17 cellular contexts compared by ENCODE assay signal in the genomic region with DNA sequence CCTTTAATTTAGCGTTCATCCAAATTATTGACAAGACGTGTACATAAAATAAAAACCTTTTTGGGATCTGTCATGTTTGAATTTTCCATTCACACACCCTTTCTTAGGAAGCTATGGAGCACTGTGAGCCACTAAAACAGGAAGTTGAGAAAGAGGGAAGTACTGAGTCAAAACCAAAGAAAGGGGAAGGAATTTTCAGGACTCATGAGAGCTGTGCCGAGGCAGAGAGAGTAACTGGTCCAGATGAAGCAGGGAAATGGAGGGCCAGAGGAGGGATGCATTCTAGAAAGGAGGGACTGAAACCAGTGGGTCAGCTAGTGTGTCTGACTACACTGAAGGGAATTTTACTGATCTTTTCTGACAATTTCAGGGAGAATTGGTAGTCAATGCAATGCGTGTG. TPM values are rescaled to one million over a fixed set of nuclear protein-coding genes. Genes with fewer than 3 reads are reported as not detected.
DNase-seq lines count a peak whose midpoint lies in the region; ATAC-seq, FAIRE-seq and TF ChIP-seq lines count a peak whose summit lies in the region.
"Had no signal": no experiment of that assay in that cellular context is flagged by ENCODE, and none has a peak within 500 bp of the region (broad histone marks: within the 10 kb centered on the region; RNA-seq: fewer than 3 reads in every experiment).

No MANE protein-coding gene starts in this region.

- H3K4me3 ChIP-seq in K562, result no peak overlapping the region
- H3K4me3 ChIP-seq in vagina, result no peak overlapping the region
- H3K4me3 ChIP-seq: neural progenitor cell, sigmoid colon, tibial nerve had no signal

- intact Hi-C loops in K562 (cut with micrococcal nuclease), result loop anchor here (2.0 kb wide), 1 partner anchor 18 kb away; no protein-coding TSS in a partner anchor
- intact Hi-C loops in vagina (cut with DNase I), result no loop called here

- H3K4me1 ChIP-seq in K562 (replicated peaks in 1 of 2; ENCODE audit: control insufficient read depth in 2 of 2, insufficient read depth in 2 of 2, low read length in 2 of 2), result peaks cover 9 to 33% of the 10 kb centered on the region in 2 experiments; a peak in 4 of 5 replicates
- peaks cover 21% of the 10 kb centered on the region for H3K4me1 ChIP-seq in vagina

- H3K9ac ChIP-seq in K562 (ENCODE audit: insufficient read depth in 1 of 2, low read depth in 2 of 2, low read length in 2 of 2), result no peak overlapping the region; a peak in 1 of 4 replicates
- H3K9ac ChIP-seq: neural progenitor cell had no signal

- 52% methylated on average over 4 of the region's 4 CpGs for WGBS in K562 (ENCODE audit: insufficient coverage, low coverage, missing lambda C conversion rate)

- peaks cover 4% of the 10 kb centered on the region for H3K9me1 ChIP-seq in K562 (ENCODE audit: control insufficient read depth, insufficient read depth, low read length)

- H3K4me2 ChIP-seq in K562 (ENCODE audit: insufficient read depth, low read length), result peak overlapping the region; percentile 22; the same call in 1 of the 2 replicates
- H3K4me2 ChIP-seq: neural progenitor cell had no signal

- H3K9me3 ChIP-seq in K562 (replicated peaks; ENCODE audit: control insufficient read depth, insufficient read depth, low read depth, low read length), result no peaks in the 10 kb centered on the region
- no peaks in the 10 kb centered on the region for H3K9me3 ChIP-seq in vagina
- H3K9me3 ChIP-seq: sigmoid colon, tibial nerve had no signal

- CTCF ChIA-PET in K562 (lab: Yijun Ruan, JAX; ENCODE audit: low intra/inter-chr PET ratio), result no interaction called here

- H3K79me2 ChIP-seq in K562 (ENCODE audit: control insufficient read depth, insufficient read depth, low read length), result peaks cover 64% of the 10 kb centered on the region

- no peak for TF ChIP-seq POLR2A in K562 (conservative IDR thresholded peaks at IDR 0.05)
- TF ChIP-seq POLR2A in vagina (IDR thresholded peaks at IDR 0.05), result no peak

- H3K27me3 ChIP-seq in K562 (ENCODE audit: control insufficient read depth in 2 of 2, insufficient read depth in 2 of 2, low read length in 2 of 2) (no peaks in the 10 kb centered on the region), vagina (no peaks in the 10 kb centered on the region)
- H3K27me3 ChIP-seq: neural progenitor cell, sigmoid colon, tibial nerve had no signal

- FAIRE-seq in K562 (lab: Jason Lieb, UNC), result no peak

- H3K27ac ChIP-seq in K562 (ENCODE audit: extremely low read depth, low read depth, low read length) (peak overlapping the region; percentile 20; the same call in 1 of the 3 replicates), vagina (no peak overlapping the region)
- H3K27ac ChIP-seq: neural progenitor cell, sigmoid colon, tibial nerve had no signal

- TF ChIP-seq CTCF in K562 (IDR thresholded peaks at IDR 0.05 in 2 of 3, conservative IDR thresholded peaks at IDR 0.05 in 1 of 3; ENCODE audit: insufficient read depth in 2 of 3, low read depth in 1 of 3, low read length in 3 of 3), result no peak
- TF ChIP-seq CTCF in vagina (IDR thresholded peaks at IDR 0.05), result no peak

- BruUV-seq in K562 (replicated peaks; lab: Mats Ljungman, UMichigan), result no TSS peak

- no peak overlapping the region for H2AFZ ChIP-seq in K562 (ENCODE audit: low read depth, low read length)
- H2AFZ ChIP-seq: neural progenitor cell had no signal

- H3K36me3 ChIP-seq in K562 (ENCODE audit: control insufficient read depth, insufficient read depth, low read length), result no peaks in the 10 kb centered on the region; the same call in 2 of the 3 replicates
- H3K36me3 ChIP-seq in vagina, result no peaks in the 10 kb centered on the region
- H3K36me3 ChIP-seq: neural progenitor cell, sigmoid colon, tibial nerve had no signal

- no peak for TF ChIP-seq RAD21 in K562 (CRISPR knock-in tag; conservative IDR thresholded peaks at IDR 0.05 in 1 of 2, IDR thresholded peaks at IDR 0.05 in 1 of 2)

- DNase-seq in CD1c-positive myeloid dendritic cell (ENCODE audit: extremely low spot score) (peak; percentile 94), MV-4-11 (lab: John Stamatoyannopoulos, UW) (peak; percentile 83), K562 (ENCODE audit: extremely low read depth in 1 of 4, low spot score in 3 of 4) (no peak), midbrain (lab: John Stamatoyannopoulos, UW) (peak; percentile 33), HuH-7 (ENCODE audit: low spot score) (no peak), vagina (ENCODE audit: extremely low spot score in 2 of 2) (no peak), NCI-H146 treated with DMSO at 0.1 percent for 48 hours (lab: John Stamatoyannopoulos, UW; ENCODE audit: unreplicated experiment) (no peak), NCI-H226 (no peak)
- DNase-seq: activated naive CD4-positive, alpha-beta T cell treated with anti-CD3 and anti-CD28 coated beads, Interleukin-2, amount 10 ng/mL, durations not matched to agents 7 days and 5 days; DMS153; NCI-H1105 treated with DMSO at 0.1 percent for 48 hours; PC-3; sigmoid colon; stimulated activated CD4-positive, alpha-beta T cell treated with anti-CD3 and anti-CD28 coated beads, Interleukin-2, amount 100 ng/mL, for 48 hours had no signal

- H4K20me1 ChIP-seq in K562 (replicated peaks; ENCODE audit: control insufficient read depth, insufficient read depth, low read length), result peaks cover 11% of the 10 kb centered on the region

- POLR2A ChIA-PET in K562 (lab: Yijun Ruan, JAX), result interaction anchor here (0.7 to 2.2 kb wide), 3 partner anchors 9 to 27 kb away, joined by 3 to 12 read pairs (median 3); no protein-coding TSS in a partner anchor

- peak; percentile 38 for ATAC-seq in K562
- ATAC-seq: activated CD4-positive, CD25-positive, alpha-beta regulatory T cell treated with anti-CD3 and anti-CD28 coated beads, Interleukin-2, amount 50 U/mL, for 24 hours; PC-3 had no signal

- TF ChIP-seq EP300 in K562 (IDR thresholded peaks at IDR 0.05; ENCODE audit: low read length), result no peak

- in situ Hi-C loops in K562 (cut with MboI), result no loop called here

TF ChIP-seq in K562, 482 proteins besides CTCF, POLR2A, EP300 and RAD21 (continues in another document):
- 0 out of 2 replicates have a peak, but pooled peaks have one; percentile 3 for TF ChIP-seq JUND (IDR thresholded peaks at IDR 0.05; ENCODE audit: borderline replicate concordance, low read depth, low read length)
- TF ChIP-seq JUND (tag; IDR thresholded peaks at IDR 0.05; ENCODE audit: borderline replicate concordance, low read depth, low read length), result no peak
- TF ChIP-seq, protein P1, sequence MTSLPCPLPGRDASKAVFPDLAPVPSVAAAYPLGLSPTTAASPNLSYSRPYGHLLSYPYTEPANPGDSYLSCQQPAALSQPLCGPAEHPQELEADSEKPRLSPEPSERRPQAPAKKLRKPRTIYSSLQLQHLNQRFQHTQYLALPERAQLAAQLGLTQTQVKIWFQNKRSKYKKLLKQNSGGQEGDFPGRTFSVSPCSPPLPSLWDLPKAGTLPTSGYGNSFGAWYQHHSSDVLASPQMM (CRISPR knock-in tag; IDR thresholded peaks at IDR 0.05), result no peak
- TF ChIP-seq, protein P2, sequence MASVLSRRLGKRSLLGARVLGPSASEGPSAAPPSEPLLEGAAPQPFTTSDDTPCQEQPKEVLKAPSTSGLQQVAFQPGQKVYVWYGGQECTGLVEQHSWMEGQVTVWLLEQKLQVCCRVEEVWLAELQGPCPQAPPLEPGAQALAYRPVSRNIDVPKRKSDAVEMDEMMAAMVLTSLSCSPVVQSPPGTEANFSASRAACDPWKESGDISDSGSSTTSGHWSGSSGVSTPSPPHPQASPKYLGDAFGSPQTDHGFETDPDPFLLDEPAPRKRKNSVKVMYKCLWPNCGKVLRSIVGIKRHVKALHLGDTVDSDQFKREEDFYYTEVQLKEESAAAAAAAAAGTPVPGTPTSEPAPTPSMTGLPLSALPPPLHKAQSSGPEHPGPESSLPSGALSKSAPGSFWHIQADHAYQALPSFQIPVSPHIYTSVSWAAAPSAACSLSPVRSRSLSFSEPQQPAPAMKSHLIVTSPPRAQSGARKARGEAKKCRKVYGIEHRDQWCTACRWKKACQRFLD (CRISPR knock-in tag; IDR thresholded peaks at IDR 0.05), result no peak

RNA-seq across cellular contexts. Expression of a gene that starts 24.9 kb away (rescaled TPM):
- total RNA-seq in K562 (2011; cell fraction: chromatin; rRNA removed; ENCODE audit: low replicate concordance), result 172 and 218 TPM in 2 replicates
- total RNA-seq in K562 (2011; cell fraction: nucleolus; rRNA removed), result 144 and 155 TPM in 2 replicates
- total RNA-seq in K562 (2011; cell fraction: nucleoplasm; rRNA removed), result 223 and 231 TPM in 2 replicates
- total RNA-seq in K562 (2014; rRNA removed) (112 and 119 TPM in 2 replicates), K562 (2014; rRNA removed; fragmentation: Illumina TruSeq; extraction: Trizol) (98.9 and 103 TPM in 2 replicates), K562 (2015; rRNA removed; fragmentation: Illumina TruSeq; extraction: Trizol) (113 and 118 TPM in 2 replicates), K562 (2021) (126 and 138 TPM in 2 replicates), vagina (234 TPM)
- polyA plus RNA-seq in K562 (2011; rRNA removed) (96.7 and 123 TPM in 2 replicates), K562 (2014; fragmentation: Illumina TruSeq; extraction: Trizol) (153 and 164 TPM in 2 replicates), K562 (2014; fragmentation: Nextera tagmentation; extraction: Ambion mirVana) (10 to 100 TPM; 17.4 to 20.3 TPM), K562 (2014; rRNA removed) (111 and 116 TPM in 2 replicates)
- 49.3 and 68.5 TPM in 2 replicates for polyA plus RNA-seq in K562 (2011; cell fraction: cytosol; rRNA removed)
- 59.6 and 88.1 TPM in 2 replicates for polyA plus RNA-seq in K562 (2011; cell fraction: nucleus; rRNA removed)
- 118 and 143 TPM in 2 replicates for polyA plus RNA-seq in K562 (2012)
- polyA minus RNA-seq in K562 (2011; rRNA and poly(A)+ RNA removed), result 107 and 149 TPM in 2 replicates
- polyA minus RNA-seq in K562 (2011; cell fraction: cytosol; rRNA and poly(A)+ RNA removed), result 41.6 and 47.6 TPM in 2 replicates
- 28.7 and 31.2 TPM in 2 replicates for polyA minus RNA-seq in K562 (2011; cell fraction: nucleus; rRNA and poly(A)+ RNA removed)

Comparison
In these comparisons a context has a peak if more than half of its experiments do, and no peak if none do; other contexts are left out.
1. DNase-seq: peak in CD1c-positive myeloid dendritic cell (single experiment), MV-4-11 (single experiment) and midbrain (single experiment); none in K562 (0 of 4), HuH-7 (single experiment), vagina (0 of 2), NCI-H146 treated with DMSO at 0.1 percent for 48 hours (single experiment) and NCI-H226 (single experiment).